ENCODE assay signal across 23 cellular contexts in the genomic region with DNA sequence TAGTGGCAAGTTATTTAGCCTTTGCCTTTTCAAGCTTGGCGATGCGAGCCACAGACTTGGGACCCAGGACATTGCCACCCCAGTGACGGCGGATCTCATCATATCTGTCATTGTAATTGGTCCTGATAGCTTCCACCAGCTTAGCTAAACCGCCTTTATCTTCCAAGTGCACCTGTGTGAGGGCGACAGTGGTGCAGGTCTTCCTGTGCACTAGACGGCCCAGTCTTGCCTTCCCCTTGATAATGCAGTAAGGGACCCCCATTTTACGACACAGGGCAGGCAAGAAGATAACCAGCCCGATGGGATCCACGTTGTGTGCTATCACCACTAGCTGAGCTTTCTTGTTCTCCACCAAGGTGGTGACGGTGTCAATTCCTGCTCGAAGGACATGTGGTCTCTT.
"Had no signal": no experiment of that assay in that cellular context is flagged by ENCODE, and none has a peak within 500 bp of the region (broad histone marks: within the 10 kb centered on the region; RNA-seq: fewer than 3 reads in every experiment).

No MANE protein-coding gene starts in this region.

- H3K4me2 ChIP-seq: hepatocyte had no signal

- H3K27me3 Mint-ChIP-seq: memory B cell had no signal

- H3K27ac Mint-ChIP-seq: memory B cell, mesothelial cell of epicardium had no signal

- H3K27ac ChIP-seq: coronary artery, dorsolateral prefrontal cortex, esophagus muscularis mucosa, foreskin keratinocyte, gastroesophageal sphincter, heart left ventricle, hepatocyte, left lung, lower lobe of right lung had no signal

- H2AFZ ChIP-seq: hepatocyte had no signal

- H3K4me3 ChIP-seq: coronary artery, dorsolateral prefrontal cortex, esophagus muscularis mucosa, gastroesophageal sphincter, heart left ventricle, hepatocyte, left lung, lower lobe of right lung, mucosa of descending colon had no signal

- DNase-seq: dermis blood vessel endothelial cell; dorsolateral prefrontal cortex; effector CD4-positive, alpha-beta T cell; effector memory CD4-positive, alpha-beta T cell; foreskin keratinocyte; heart left ventricle; hypothalamus; immature natural killer cell; islet precursor cell; kidney; kidney glomerular epithelial cell; left cardiac atrium; left lung; left ventricle myocardium superior; lower lobe of right lung; mucosa of descending colon; naive B cell had no signal

- H3K9me3 ChIP-seq: esophagus muscularis mucosa, gastroesophageal sphincter, heart left ventricle, left lung, lower lobe of right lung, mucosa of descending colon had no signal

- H3K36me3 ChIP-seq: esophagus muscularis mucosa, gastroesophageal sphincter, heart left ventricle, left lung, lower lobe of right lung had no signal

- H3K9me3 Mint-ChIP-seq: memory B cell had no signal

- H3K27me3 ChIP-seq: esophagus muscularis mucosa, foreskin keratinocyte, gastroesophageal sphincter, heart left ventricle, hepatocyte, left lung had no signal

- H3K4me1 ChIP-seq: foreskin keratinocyte, gastroesophageal sphincter, left lung, lower lobe of right lung had no signal

- H3K79me2 ChIP-seq: hepatocyte had no signal

- H3K4me1 Mint-ChIP-seq: mesothelial cell of epicardium, naive B cell had no signal

- H3K4me3 Mint-ChIP-seq: immature natural killer cell, memory B cell, mesothelial cell of epicardium, naive B cell had no signal

- H3K36me3 Mint-ChIP-seq: mesothelial cell of epicardium, naive B cell had no signal
